Comparison of ENCODE assay signal across 16 cellular contexts in genomic region chr7:133703547-133703946, GRCh38.
DNase-seq lines count a peak whose midpoint lies in the region; ATAC-seq, FAIRE-seq and TF ChIP-seq lines count a peak whose summit lies in the region.
"Had no signal": no experiment of that assay in that cellular context is flagged by ENCODE, and none has a peak within 500 bp of the region (broad histone marks: within the 10 kb centered on the region; RNA-seq: fewer than 3 reads in every experiment).

No MANE protein-coding gene starts in this region.

- no peaks in the 10 kb centered on the region for H3K27me3 Mint-ChIP-seq in mesothelial cell of epicardium (ENCODE audit: low read depth)

- H3K4me3 Mint-ChIP-seq in mesothelial cell of epicardium, result no peak overlapping the region
- H3K4me3 Mint-ChIP-seq: activated T-cell treated with anti-CD3 and anti-CD28 coated beads, Interleukin-2, amount 50 U/mL, for 4 hours; endodermal cell had no signal

- intact Hi-C loops in psoas muscle (cut with DNase I), result no loop called here

- H3K4me1 ChIP-seq in SJSA1 (replicated peaks) (peaks cover 41% of the 10 kb centered on the region), psoas muscle (peaks cover 7% of the 10 kb centered on the region)
- H3K4me1 ChIP-seq: right lobe of liver had no signal

- H3K27me3 ChIP-seq in SJSA1 (replicated peaks), result no peaks in the 10 kb centered on the region
- H3K27me3 ChIP-seq in psoas muscle (ENCODE audit: insufficient read depth in 3 of 3, low read length in 2 of 3), result no peaks in the 10 kb centered on the region
- H3K27me3 ChIP-seq: right lobe of liver had no signal

- no peak for FAIRE-seq in D721Med (lab: Jason Lieb, UNC)
- FAIRE-seq: GM12878 had no signal

- H3K36me3 ChIP-seq in SJSA1 (no peaks in the 10 kb centered on the region), psoas muscle (ENCODE audit: insufficient read depth in 1 of 2, low read depth in 1 of 2) (no peaks in the 10 kb centered on the region)
- H3K36me3 ChIP-seq: right lobe of liver, thoracic aorta had no signal

- H3K4me3 ChIP-seq in SJSA1, result no peak overlapping the region
- no peak overlapping the region for H3K4me3 ChIP-seq in fibroblast of mammary gland (ENCODE audit: control insufficient read depth, low read depth, low read length)
- no peak overlapping the region for H3K4me3 ChIP-seq in psoas muscle
- H3K4me3 ChIP-seq: GM12878, right lobe of liver, thoracic aorta had no signal

- no peaks in the 10 kb centered on the region for H3K36me3 Mint-ChIP-seq in mesothelial cell of epicardium

- H3K9me3 ChIP-seq in SJSA1 (replicated peaks) (no peaks in the 10 kb centered on the region), psoas muscle (no peaks in the 10 kb centered on the region)
- H3K9me3 ChIP-seq: right lobe of liver, thoracic aorta had no signal

- H3K4me1 Mint-ChIP-seq in mesothelial cell of epicardium, result peaks cover 5% of the 10 kb centered on the region

- peak; percentile 36 to 65 (median 41) for ATAC-seq in psoas muscle
- no peak for ATAC-seq in HG02973 (IDR thresholded peaks at IDR 0.05; ENCODE audit: unreplicated experiment)
- ATAC-seq: activated T-cell treated with anti-CD3 and anti-CD28 coated beads, Interleukin-2, amount 50 U/mL, for 4 hours; GM12878; HCT116; right lobe of liver had no signal

- no peak for TF ChIP-seq CTCF in fibroblast of mammary gland (conservative IDR thresholded peaks at IDR 0.05; ENCODE audit: control insufficient read depth, insufficient read depth, low read depth, low read length)
- TF ChIP-seq CTCF in psoas muscle (IDR thresholded peaks at IDR 0.05), result no peak
- no peak for TF ChIP-seq CTCF in mesothelial cell of epicardium (IDR thresholded peaks at IDR 0.05; ENCODE audit: unreplicated experiment)
- TF ChIP-seq CTCF in D721Med (IDR thresholded peaks at IDR 0.05; ENCODE audit: insufficient read depth, missing control alignments), result no peak

- H3K27ac Mint-ChIP-seq in mesothelial cell of epicardium, result no peak overlapping the region
- H3K27ac Mint-ChIP-seq: endodermal cell had no signal

- peak overlapping the region; percentile 46 for H3K27ac ChIP-seq in SJSA1
- peak overlapping the region; percentile 3 for H3K27ac ChIP-seq in psoas muscle
- H3K27ac ChIP-seq: right lobe of liver, thoracic aorta had no signal

- no peaks in the 10 kb centered on the region for H3K9me3 Mint-ChIP-seq in mesothelial cell of epicardium
- H3K9me3 Mint-ChIP-seq: activated T-cell treated with anti-CD3 and anti-CD28 coated beads, Interleukin-2, amount 50 U/mL, for 4 hours; endodermal cell had no signal

- 30 to 41% (median 37%) methylated on average over 4 of the region's 4 CpGs for WGBS in psoas muscle, 3 donors

- peak; percentile 46 for DNase-seq in GM04503 (ENCODE audit: low read depth)
- DNase-seq in SJSA1 (ENCODE audit: low read depth in 1 of 2, low spot score in 2 of 2), result peak; percentile 48 to 64
- DNase-seq in fibroblast of mammary gland (ENCODE audit: low read depth), result peak; percentile 82
- DNase-seq in psoas muscle, result no peak
- DNase-seq in NCI-H1436 treated with DMSO at 0.1 percent for 48 hours (lab: John Stamatoyannopoulos, UW), result no peak
- no peak for DNase-seq in mesothelial cell of epicardium (ENCODE audit: low spot score in 2 of 2, unreplicated experiment in 2 of 2)
- no peak for DNase-seq in D721Med (ENCODE audit: insufficient read length, low spot score)
- DNase-seq: activated CD4-positive, CD25-positive, alpha-beta regulatory T cell treated with anti-CD3 and anti-CD28 coated beads, Interleukin-2, amount 50 U/mL, for 72 hours; activated T-cell treated with anti-CD3 and anti-CD28 coated beads, Interleukin-2, amount 50 U/mL, for 4 hours; amygdala; endodermal cell; right lobe of liver had no signal

Comparison
In these comparisons a context has a peak if more than half of its experiments do, and no peak if none do; other contexts are left out.
1. DNase-seq: peak in GM04503 (single experiment), SJSA1 (2 of 2) and fibroblast of mammary gland (single experiment); none in psoas muscle (0 of 2), NCI-H1436 treated with DMSO at 0.1 percent for 48 hours (single experiment), mesothelial cell of epicardium (0 of 2) and D721Med (single experiment).